15 cellular contexts compared by ENCODE assay signal in the genomic region with DNA sequence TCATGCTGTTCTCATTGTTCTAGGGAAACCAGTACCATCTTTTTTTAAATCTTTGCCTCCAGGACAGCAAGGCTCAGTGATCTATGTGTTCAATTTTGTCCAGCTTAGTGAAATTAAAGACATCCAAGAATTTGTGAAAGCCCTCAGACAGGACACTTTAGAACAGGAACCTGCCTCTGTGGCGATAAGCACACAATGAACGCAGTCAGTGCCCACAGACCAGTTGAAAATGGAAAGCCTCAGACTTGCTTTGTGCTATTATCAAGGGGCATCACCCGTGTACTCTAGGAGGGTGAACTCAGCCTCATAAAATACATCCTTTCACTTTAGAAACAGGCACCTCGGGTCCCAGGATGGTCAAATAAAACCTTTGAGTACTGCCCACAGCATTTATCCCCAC. TPM values are rescaled to one million over a fixed set of nuclear protein-coding genes. Genes with fewer than 3 reads are reported as not detected.
DNase-seq lines count a peak whose midpoint lies in the region; ATAC-seq and TF ChIP-seq lines count a peak whose summit lies in the region.
"Had no signal": no experiment of that assay in that cellular context is flagged by ENCODE, and none has a peak within 500 bp of the region (broad histone marks: within the 10 kb centered on the region; RNA-seq: fewer than 3 reads in every experiment).

No MANE protein-coding gene starts in this region.

- H4K8ac ChIP-seq in neuronal stem cell (ENCODE audit: low read depth, low read length): no peak overlapping the region

- H3K9ac ChIP-seq in OCI-LY3 (ENCODE audit: low read length): no peak overlapping the region
- H3K9ac ChIP-seq in neuronal stem cell (ENCODE audit: low read depth, low read length, poor library complexity): no peak overlapping the region

- H2BK5ac ChIP-seq in neuronal stem cell (ENCODE audit: low read length): no peak overlapping the region

- H3K27ac ChIP-seq in ACC112 (ENCODE audit: low read depth, low read length) (no peak overlapping the region), OCI-LY3 (ENCODE audit: low read length) (no peak overlapping the region), coronary artery (peak overlapping the region in 1 of 2 donors; percentile 79), neuronal stem cell (replicated peaks; ENCODE audit: low read length) (no peak overlapping the region)
- H3K27ac ChIP-seq: body of pancreas had no signal

- no peak overlapping the region for H3K18ac ChIP-seq in neuronal stem cell (ENCODE audit: low read length)

- H3K4ac ChIP-seq in neuronal stem cell (ENCODE audit: low read length): no peak overlapping the region

- peak overlapping the region; percentile 22; the same call in 1 of the 2 replicates for H3K4me2 ChIP-seq in OCI-LY3 (ENCODE audit: low read length)
- H3K4me2 ChIP-seq in neuronal stem cell (ENCODE audit: insufficient read depth, low read length, poor library complexity, severe bottlenecking): no peak overlapping the region

- peak overlapping the region; percentile 12 for H2BK12ac ChIP-seq in neuronal stem cell (ENCODE audit: low read length)

- H2BK15ac ChIP-seq in neuronal stem cell (ENCODE audit: low read length): no peak overlapping the region

- ATAC-seq in SK-N-SH treated with all-trans-retinoic acid at 6 μM for 48 hours: no peak
- ATAC-seq: body of pancreas had no signal

- no peaks in the 10 kb centered on the region for H3K27me3 ChIP-seq in ACC112 (ENCODE audit: insufficient read depth, low read length)
- peaks cover 20% of the 10 kb centered on the region; the same call in 1 of the 2 replicates for H3K27me3 ChIP-seq in OCI-LY3 (ENCODE audit: low read depth, low read length)
- no peaks in the 10 kb centered on the region for H3K27me3 ChIP-seq in neuronal stem cell (ENCODE audit: control insufficient read depth in 3 of 3, insufficient read depth in 3 of 3, low read depth in 1 of 3, low read length in 3 of 3)
- H3K27me3 ChIP-seq: body of pancreas had no signal

- no peak overlapping the region for H4K91ac ChIP-seq in neuronal stem cell (ENCODE audit: low read depth, low read length, poor library complexity)

- H3K14ac ChIP-seq in neuronal stem cell (ENCODE audit: low read length): no peak overlapping the region

- no peak for TF ChIP-seq CTCF in OCI-LY3 (IDR thresholded peaks at IDR 0.05; ENCODE audit: low read depth, low read length)
- no peak for TF ChIP-seq CTCF in coronary artery (IDR thresholded peaks at IDR 0.05)

- H3K79me1 ChIP-seq in neuronal stem cell (ENCODE audit: low read depth, low read length): no peaks in the 10 kb centered on the region

- H3K4me1 ChIP-seq in ACC112 (ENCODE audit: control insufficient read depth, insufficient read depth, low read length, unreplicated experiment): peaks cover 11% of the 10 kb centered on the region
- no peaks in the 10 kb centered on the region for H3K4me1 ChIP-seq in OCI-LY3 (ENCODE audit: low read length)
- H3K4me1 ChIP-seq in neuronal stem cell (ENCODE audit: control insufficient read depth in 2 of 2, insufficient read depth in 1 of 2, low read depth in 1 of 2, low read length in 2 of 2): peaks cover 13 to 17% of the 10 kb centered on the region in 2 donors
- H3K4me1 ChIP-seq: body of pancreas had no signal

- no CpG with 5 or more reads among the region's 4 CpGs for WGBS in neuronal stem cell (ENCODE audit: extremely low coverage in 2 of 2, insufficient read length in 2 of 2, insufficient replicate concordance in 1 of 2), 2 donors

- no peaks in the 10 kb centered on the region for H3K9me3 ChIP-seq in OCI-LY3 (ENCODE audit: insufficient read depth, low read length)
- no peaks in the 10 kb centered on the region for H3K9me3 ChIP-seq in neuronal stem cell (replicated peaks in 1 of 2; ENCODE audit: control insufficient read depth in 2 of 2, insufficient read depth in 1 of 2, low read depth in 1 of 2, low read length in 2 of 2)
- H3K9me3 ChIP-seq: body of pancreas had no signal

- no peak overlapping the region for H3K23ac ChIP-seq in neuronal stem cell (ENCODE audit: low read depth, low read length, poor library complexity)

- DNase-seq in coronary artery (ENCODE audit: low spot score) (no peak), neuronal stem cell (ENCODE audit: low spot score) (no peak), NCI-H748 treated with DMSO at 0.1 percent for 48 hours (lab: John Stamatoyannopoulos, UW) (no peak), glomerular visceral epithelial cell (ENCODE audit: extremely low spot score) (no peak)
- no peak for DNase-seq in activated CD4-positive, CD25-positive, alpha-beta regulatory T cell treated with anti-CD3 and anti-CD28 coated beads, Interleukin-2, amount 50 U/mL, for 72 hours
- DNase-seq: activated CD4-positive, alpha-beta memory T cell treated with anti-CD3 and anti-CD28 coated beads for 36 hours; activated effector memory CD4-positive, alpha-beta T cell treated with anti-CD3 and anti-CD28 coated beads, Interleukin-2, amount 50 U/mL, for 16 hours; body of pancreas; Calu3; naive B cell; NCI-H1436 treated with DMSO at 0.1 percent for 48 hours; NCI-H524 treated with DMSO at 0.1 percent for 48 hours had no signal

- H2AFZ ChIP-seq in ACC112 (ENCODE audit: low read length, unreplicated experiment) (peak overlapping the region; percentile 95), OCI-LY3 (ENCODE audit: low read depth, low read length) (no peak overlapping the region), neuronal stem cell (ENCODE audit: low read length) (peak overlapping the region; percentile 95)

- H3K4me3 ChIP-seq in ACC112 (ENCODE audit: low read depth, low read length) (peak overlapping the region; percentile 69), OCI-LY3 (ENCODE audit: low read length) (no peak overlapping the region), coronary artery (peak overlapping the region; percentile 60), neuronal stem cell (ENCODE audit: low read length in 2 of 2) (no peak overlapping the region)
- H3K4me3 ChIP-seq: body of pancreas had no signal

- no peak overlapping the region for H2BK120ac ChIP-seq in neuronal stem cell (ENCODE audit: low read depth, low read length)

- H2AK5ac ChIP-seq in neuronal stem cell (ENCODE audit: low read depth, low read length): no peak overlapping the region

- H3K36me3 ChIP-seq in ACC112 (ENCODE audit: insufficient read depth, low read length): no peaks in the 10 kb centered on the region
- H3K36me3 ChIP-seq in OCI-LY3 (replicated peaks; ENCODE audit: low read depth, low read length): no peaks in the 10 kb centered on the region
- H3K36me3 ChIP-seq in neuronal stem cell (replicated peaks in 1 of 2; ENCODE audit: control insufficient read depth in 2 of 2, insufficient read depth in 2 of 2, low read length in 2 of 2): no peaks in the 10 kb centered on the region

- H3K79me2 ChIP-seq in ACC112 (ENCODE audit: control insufficient read depth, insufficient read depth, low read length, unreplicated experiment) (no peaks in the 10 kb centered on the region), OCI-LY3 (ENCODE audit: low read length) (no peaks in the 10 kb centered on the region)

- no peaks in the 10 kb centered on the region for H4K20me1 ChIP-seq in OCI-LY3 (ENCODE audit: insufficient read depth, low read length)

TF ChIP-seq in SK-N-SH treated with all-trans-retinoic acid at 6 μM for 48 hours, 23 proteins besides CTCF, POLR2A, EP300 and RAD21 (continues in another document):
- TF ChIP-seq PPARA (CRISPR knock-in tag; IDR thresholded peaks at IDR 0.05; ENCODE audit: borderline replicate concordance) (no peak), ZNF70 (CRISPR knock-in tag; IDR thresholded peaks at IDR 0.05) (no peak), BACH2 (CRISPR knock-in tag; IDR thresholded peaks at IDR 0.05; ENCODE audit: borderline replicate concordance) (no peak), OSR1 (CRISPR knock-in tag; IDR thresholded peaks at IDR 0.05) (no peak), RARB (CRISPR knock-in tag; IDR thresholded peaks at IDR 0.05) (no peak)
- TF ChIP-seq, protein P1, sequence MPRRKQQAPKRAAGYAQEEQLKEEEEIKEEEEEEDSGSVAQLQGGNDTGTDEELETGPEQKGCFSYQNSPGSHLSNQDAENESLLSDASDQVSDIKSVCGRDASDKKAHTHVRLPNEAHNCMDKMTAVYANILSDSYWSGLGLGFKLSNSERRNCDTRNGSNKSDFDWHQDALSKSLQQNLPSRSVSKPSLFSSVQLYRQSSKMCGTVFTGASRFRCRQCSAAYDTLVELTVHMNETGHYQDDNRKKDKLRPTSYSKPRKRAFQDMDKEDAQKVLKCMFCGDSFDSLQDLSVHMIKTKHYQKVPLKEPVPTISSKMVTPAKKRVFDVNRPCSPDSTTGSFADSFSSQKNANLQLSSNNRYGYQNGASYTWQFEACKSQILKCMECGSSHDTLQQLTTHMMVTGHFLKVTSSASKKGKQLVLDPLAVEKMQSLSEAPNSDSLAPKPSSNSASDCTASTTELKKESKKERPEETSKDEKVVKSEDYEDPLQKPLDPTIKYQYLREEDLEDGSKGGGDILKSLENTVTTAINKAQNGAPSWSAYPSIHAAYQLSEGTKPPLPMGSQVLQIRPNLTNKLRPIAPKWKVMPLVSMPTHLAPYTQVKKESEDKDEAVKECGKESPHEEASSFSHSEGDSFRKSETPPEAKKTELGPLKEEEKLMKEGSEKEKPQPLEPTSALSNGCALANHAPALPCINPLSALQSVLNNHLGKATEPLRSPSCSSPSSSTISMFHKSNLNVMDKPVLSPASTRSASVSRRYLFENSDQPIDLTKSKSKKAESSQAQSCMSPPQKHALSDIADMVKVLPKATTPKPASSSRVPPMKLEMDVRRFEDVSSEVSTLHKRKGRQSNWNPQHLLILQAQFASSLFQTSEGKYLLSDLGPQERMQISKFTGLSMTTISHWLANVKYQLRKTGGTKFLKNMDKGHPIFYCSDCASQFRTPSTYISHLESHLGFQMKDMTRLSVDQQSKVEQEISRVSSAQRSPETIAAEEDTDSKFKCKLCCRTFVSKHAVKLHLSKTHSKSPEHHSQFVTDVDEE (CRISPR knock-in tag; IDR thresholded peaks at IDR 0.05): no peak
- TF ChIP-seq, protein P2, sequence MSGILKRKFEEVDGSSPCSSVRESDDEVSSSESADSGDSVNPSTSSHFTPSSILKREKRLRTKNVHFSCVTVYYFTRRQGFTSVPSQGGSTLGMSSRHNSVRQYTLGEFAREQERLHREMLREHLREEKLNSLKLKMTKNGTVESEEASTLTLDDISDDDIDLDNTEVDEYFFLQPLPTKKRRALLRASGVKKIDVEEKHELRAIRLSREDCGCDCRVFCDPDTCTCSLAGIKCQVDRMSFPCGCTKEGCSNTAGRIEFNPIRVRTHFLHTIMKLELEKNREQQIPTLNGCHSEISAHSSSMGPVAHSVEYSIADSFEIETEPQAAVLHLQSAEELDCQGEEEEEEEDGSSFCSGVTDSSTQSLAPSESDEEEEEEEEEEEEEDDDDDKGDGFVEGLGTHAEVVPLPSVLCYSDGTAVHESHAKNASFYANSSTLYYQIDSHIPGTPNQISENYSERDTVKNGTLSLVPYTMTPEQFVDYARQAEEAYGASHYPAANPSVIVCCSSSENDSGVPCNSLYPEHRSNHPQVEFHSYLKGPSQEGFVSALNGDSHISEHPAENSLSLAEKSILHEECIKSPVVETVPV (CRISPR knock-in tag; IDR thresholded peaks at IDR 0.05): no peak

RNA-seq across cellular contexts. Expression of a gene that starts 20.1 kb away (rescaled TPM):
- polyA plus RNA-seq in neuronal stem cell (2013, experiment 1 of 2): 245 TPM
- polyA plus RNA-seq in neuronal stem cell (2013, experiment 2 of 2): 255 TPM

Comparison
In these comparisons a context has a peak if more than half of its experiments do, and no peak if none do; other contexts are left out.
1. H3K4me3 ChIP-seq: peak in ACC112 (single experiment) and coronary artery (single experiment); none in OCI-LY3 (single experiment) and neuronal stem cell (0 of 2).